Comparison of ENCODE assay signal across 1 cellular context in genomic region chr20:32623667-32624157, GRCh38.
TF ChIP-seq lines count a peak whose summit lies in the region.

No MANE protein-coding gene starts in this region.

TF ChIP-seq in K562, 482 proteins besides CTCF, POLR2A, EP300 and RAD21 (continued from another document):
- no peak for TF ChIP-seq MLX (CRISPR knock-in tag; conservative IDR thresholded peaks at IDR 0.05)
- TF ChIP-seq ZFP30 (CRISPR knock-in tag; IDR thresholded peaks at IDR 0.05; ENCODE audit: borderline replicate concordance): no peak
- TF ChIP-seq ZBTB26 (CRISPR knock-in tag; IDR thresholded peaks at IDR 0.05): no peak
- no peak for TF ChIP-seq MCM2 (IDR thresholded peaks at IDR 0.05; ENCODE audit: low read depth)
- no peak for TF ChIP-seq MBD2 (IDR thresholded peaks at IDR 0.05; ENCODE audit: borderline replicate concordance, low read depth)
- TF ChIP-seq ZNF644 (tag; IDR thresholded peaks at IDR 0.05; ENCODE audit: low read depth): no peak
- no peak for TF ChIP-seq ZKSCAN3 (CRISPR knock-in tag; IDR thresholded peaks at IDR 0.05)
